1 cellular context compared by ENCODE assay signal in the genomic region with DNA sequence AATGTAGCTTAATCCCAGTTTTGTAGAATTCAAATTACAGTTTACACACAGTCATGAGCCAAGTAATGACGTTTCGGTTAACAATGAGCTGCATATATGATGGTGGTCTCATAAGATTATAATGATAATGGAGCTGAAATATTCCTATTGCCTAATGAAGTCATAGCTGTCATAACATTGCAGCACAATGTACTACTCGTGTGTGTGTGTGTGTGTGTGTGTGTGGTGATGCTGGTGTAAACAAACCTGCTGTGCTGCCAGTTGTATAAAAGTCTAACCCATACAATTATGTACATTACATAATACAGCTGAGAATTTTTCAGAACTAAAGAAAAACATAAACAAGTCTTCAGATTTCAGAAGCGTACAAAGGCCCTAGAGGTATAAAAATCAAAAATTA.
TF ChIP-seq lines count a peak whose summit lies in the region.

No MANE protein-coding gene starts in this region.

TF ChIP-seq in IMR-90, 13 proteins besides CTCF, POLR2A, EP300 and RAD21 (continued from another document):
- TF ChIP-seq RCOR1 (IDR thresholded peaks at IDR 0.05; ENCODE audit: insufficient replicate concordance, low read length) (no peak), MXI1 (IDR thresholded peaks at IDR 0.05; ENCODE audit: borderline replicate concordance, low read depth, low read length) (no peak)
- TF ChIP-seq, protein P1, sequence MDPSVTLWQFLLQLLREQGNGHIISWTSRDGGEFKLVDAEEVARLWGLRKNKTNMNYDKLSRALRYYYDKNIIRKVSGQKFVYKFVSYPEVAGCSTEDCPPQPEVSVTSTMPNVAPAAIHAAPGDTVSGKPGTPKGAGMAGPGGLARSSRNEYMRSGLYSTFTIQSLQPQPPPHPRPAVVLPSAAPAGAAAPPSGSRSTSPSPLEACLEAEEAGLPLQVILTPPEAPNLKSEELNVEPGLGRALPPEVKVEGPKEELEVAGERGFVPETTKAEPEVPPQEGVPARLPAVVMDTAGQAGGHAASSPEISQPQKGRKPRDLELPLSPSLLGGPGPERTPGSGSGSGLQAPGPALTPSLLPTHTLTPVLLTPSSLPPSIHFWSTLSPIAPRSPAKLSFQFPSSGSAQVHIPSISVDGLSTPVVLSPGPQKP (IDR thresholded peaks at IDR 0.05; ENCODE audit: borderline replicate concordance, low read depth, low read length): no peak
